8 cellular contexts compared by ENCODE assay signal in genomic region chr5:61319388-61320146, GRCh38. TPM values are rescaled to one million over a fixed set of nuclear protein-coding genes. Genes with fewer than 3 reads are reported as not detected.
DNase-seq lines count a peak whose midpoint lies in the region; ATAC-seq, FAIRE-seq and TF ChIP-seq lines count a peak whose summit lies in the region.

No MANE protein-coding gene starts in this region.

- peak overlapping the region; percentile 46 for H2AFZ ChIP-seq in IMR-90 (replicated peaks; ENCODE audit: low read length, poor library complexity)

- H3K14ac ChIP-seq in IMR-90 (replicated peaks; ENCODE audit: low read depth, low read length): no peak overlapping the region

- peaks cover 11% of the 10 kb centered on the region for H3K27me3 Mint-ChIP-seq in nephron progenitor cell (ENCODE audit: low read depth, poor library complexity)
- H3K27me3 Mint-ChIP-seq in activated CD4-positive, alpha-beta memory T cell treated with anti-CD3 and anti-CD28 coated beads, Interleukin-2, amount 10 ng/mL, durations not matched to agents 7 days and 5 days: peaks cover 29% of the 10 kb centered on the region

- no peak overlapping the region for H2AK9ac ChIP-seq in IMR-90 (replicated peaks; ENCODE audit: low read depth, low read length, poor library complexity)

- ATAC-seq in GM18498 (IDR thresholded peaks at IDR 0.05; ENCODE audit: unreplicated experiment): peak; percentile 99
- peak; percentile 99 for ATAC-seq in GM21529 (IDR thresholded peaks at IDR 0.05; ENCODE audit: unreplicated experiment)
- ATAC-seq in IMR-90 (ENCODE audit: low read depth): no peak

- H3K36me3 ChIP-seq in IMR-90 (ENCODE audit: control insufficient read depth, insufficient read depth, low read length): no peaks in the 10 kb centered on the region

- no peak overlapping the region for H3K4me2 ChIP-seq in IMR-90 (ENCODE audit: low read depth, low read length)

- intact Hi-C loops in IMR-90 (cut with micrococcal nuclease): no loop called here

- CTCF ChIA-PET in IMR-90 (lab: Yijun Ruan, JAX): no interaction called here
- CTCF ChIA-PET in activated CD4-positive, alpha-beta memory T cell treated with anti-CD3 and anti-CD28 coated beads, Interleukin-2, amount 10 ng/mL, durations not matched to agents 7 days and 5 days (lab: Charles Lee): no interaction called here

- H2AK5ac ChIP-seq in IMR-90 (ENCODE audit: low read depth, low read length): no peak overlapping the region; the same call in 1 of the 2 replicates

- H3K18ac ChIP-seq in IMR-90 (ENCODE audit: low read depth, low read length): peak overlapping the region; percentile 52; the same call in 1 of the 2 replicates

- H3K36me3 Mint-ChIP-seq in nephron progenitor cell (ENCODE audit: low read depth): peaks cover 28% of the 10 kb centered on the region
- H3K36me3 Mint-ChIP-seq in activated CD4-positive, alpha-beta memory T cell treated with anti-CD3 and anti-CD28 coated beads, Interleukin-2, amount 10 ng/mL, durations not matched to agents 7 days and 5 days (ENCODE audit: low read depth): no peaks in the 10 kb centered on the region

- dilution Hi-C loops in IMR-90 (cut with HindIII; ENCODE audit: low sequenced_read_pairs, unreplicated experiment): no loop called here

- DNase-seq in IMR-90 (no peak), nephron progenitor cell (no peak), ecto neural progenitor cell (ENCODE audit: low spot score) (no peak)
- no peak for DNase-seq in activated CD4-positive, alpha-beta memory T cell treated with anti-CD3 and anti-CD28 coated beads, Interleukin-2, amount 10 ng/mL, durations not matched to agents 7 days and 5 days
- DNase-seq in central memory CD4-positive, alpha-beta T cell: no peak

- TF ChIP-seq POLR2A in IMR-90 (IDR thresholded peaks at IDR 0.05; ENCODE audit: low read depth, low read length): no peak

- TF ChIP-seq RAD21 in IMR-90 (IDR thresholded peaks at IDR 0.05; ENCODE audit: low read length): no peak

- no peak overlapping the region for H3K56ac ChIP-seq in IMR-90 (ENCODE audit: extremely low read depth, insufficient read depth, low read length)

- no peak overlapping the region for H3K27ac ChIP-seq in IMR-90 (ENCODE audit: insufficient read depth, low read length)

- H3K4me3 ChIP-seq in IMR-90 (ENCODE audit: insufficient read depth, low read depth, low read length): no peak overlapping the region

- TF ChIP-seq CTCF in IMR-90 (conservative IDR thresholded peaks at IDR 0.05; ENCODE audit: low read depth, low read length): no peak
- TF ChIP-seq CTCF in nephron progenitor cell (IDR thresholded peaks at IDR 0.05): no peak

- H3K9me1 ChIP-seq in IMR-90 (ENCODE audit: insufficient read depth, low read length): peaks cover 3% of the 10 kb centered on the region

- H4K8ac ChIP-seq in IMR-90 (ENCODE audit: low read depth in 2 of 2, low read length in 2 of 2): 0 out of 4 replicates have a peak overlapping the region, but pooled peaks of 1 of the 2 experiments have one; percentile 17

- H4K5ac ChIP-seq in IMR-90 (ENCODE audit: low read depth, low read length): no peak overlapping the region; the same call in 1 of the 2 replicates

- H4K20me1 ChIP-seq in IMR-90 (ENCODE audit: insufficient read depth, low read length): no peaks in the 10 kb centered on the region

- no peaks in the 10 kb centered on the region for H3K9me3 Mint-ChIP-seq in nephron progenitor cell
- no peaks in the 10 kb centered on the region for H3K9me3 Mint-ChIP-seq in activated CD4-positive, alpha-beta memory T cell treated with anti-CD3 and anti-CD28 coated beads, Interleukin-2, amount 10 ng/mL, durations not matched to agents 7 days and 5 days

- peak; percentile 28 for FAIRE-seq in colon (lab: Jason Lieb, UNC)

- no peak overlapping the region for H2BK5ac ChIP-seq in IMR-90 (ENCODE audit: low read depth, low read length, poor library complexity, severe bottlenecking)

- WGBS in IMR-90 (ENCODE audit: extremely low coverage in 2 of 2, insufficient read length in 1 of 2), 2 experiments: no CpG with 5 or more reads among the region's 9 CpGs

- BruUV-seq in IMR-90 (replicated peaks; lab: Mats Ljungman, UMichigan): no TSS peak

- no peak overlapping the region for H2BK15ac ChIP-seq in IMR-90 (ENCODE audit: low read depth, low read length)

- H3K9ac ChIP-seq in IMR-90 (ENCODE audit: low read depth, low read length): no peak overlapping the region

- peak overlapping the region; percentile 52 for H3K4me3 Mint-ChIP-seq in nephron progenitor cell
- no peak overlapping the region for H3K4me3 Mint-ChIP-seq in activated CD4-positive, alpha-beta memory T cell treated with anti-CD3 and anti-CD28 coated beads, Interleukin-2, amount 10 ng/mL, durations not matched to agents 7 days and 5 days

- H3K23ac ChIP-seq in IMR-90 (ENCODE audit: low read depth, low read length): no peak overlapping the region

- no peaks in the 10 kb centered on the region for H3K9me3 ChIP-seq in IMR-90 (ENCODE audit: control insufficient read depth, insufficient read depth, low read length)

- peaks cover 9% of the 10 kb centered on the region for H3K4me1 ChIP-seq in IMR-90 (ENCODE audit: control insufficient read depth, insufficient read depth, low read length)

- in situ Hi-C loops in IMR-90 (cut with MboI; ENCODE audit: low sequenced_read_pairs): loop anchor here (10.0 to 25.0 kb wide), 2 partner anchors 265 to 632 kb away; no protein-coding TSS in a partner anchor

- no peaks in the 10 kb centered on the region for H3K27me3 ChIP-seq in IMR-90 (ENCODE audit: control insufficient read depth, insufficient read depth, low read length)

- H2BK20ac ChIP-seq in IMR-90 (ENCODE audit: low read depth, low read length): no peak overlapping the region

- POLR2A ChIA-PET in IMR-90 (lab: Charles Lee; ENCODE audit: unreplicated experiment): no interaction called here
- POLR2A ChIA-PET in activated CD4-positive, alpha-beta memory T cell treated with anti-CD3 and anti-CD28 coated beads, Interleukin-2, amount 10 ng/mL, durations not matched to agents 7 days and 5 days (lab: Charles Lee): interaction anchor here (1.2 kb wide), 1 partner anchor 12 kb away, joined by 3 read pairs; the partner anchor contains the start of gene ZSWIM6

- H4K91ac ChIP-seq in IMR-90 (ENCODE audit: insufficient read depth, low read depth, low read length): no peak overlapping the region; the same call in 1 of the 2 replicates

- no peak overlapping the region for H3K27ac Mint-ChIP-seq in nephron progenitor cell
- H3K27ac Mint-ChIP-seq in activated CD4-positive, alpha-beta memory T cell treated with anti-CD3 and anti-CD28 coated beads, Interleukin-2, amount 10 ng/mL, durations not matched to agents 7 days and 5 days: no peak overlapping the region

- no peak overlapping the region for H2BK120ac ChIP-seq in IMR-90 (ENCODE audit: low read depth, low read length)

- H3K4ac ChIP-seq in IMR-90 (ENCODE audit: low read depth, low read length): no peak overlapping the region

- H3K4me1 Mint-ChIP-seq in nephron progenitor cell: peaks cover 16% of the 10 kb centered on the region
- H3K4me1 Mint-ChIP-seq in activated CD4-positive, alpha-beta memory T cell treated with anti-CD3 and anti-CD28 coated beads, Interleukin-2, amount 10 ng/mL, durations not matched to agents 7 days and 5 days: peaks cover 10% of the 10 kb centered on the region

- H3K79me1 ChIP-seq in IMR-90 (ENCODE audit: low read depth in 1 of 2, low read length in 2 of 2): peaks cover 0 to 4% of the 10 kb centered on the region in 2 experiments; a peak in 1 of 4 replicates

TF ChIP-seq in IMR-90, 13 proteins besides CTCF, POLR2A, EP300 and RAD21:
- TF ChIP-seq RCOR1 (IDR thresholded peaks at IDR 0.05; ENCODE audit: insufficient replicate concordance, low read length): no peak
- TF ChIP-seq MXI1 (IDR thresholded peaks at IDR 0.05; ENCODE audit: borderline replicate concordance, low read depth, low read length): no peak
- TF ChIP-seq MAZ (IDR thresholded peaks at IDR 0.05; ENCODE audit: borderline replicate concordance, low read depth, low read length): no peak
- TF ChIP-seq ELK1 (IDR thresholded peaks at IDR 0.05; ENCODE audit: borderline replicate concordance, low read depth, low read length): no peak
- TF ChIP-seq CHD1 (IDR thresholded peaks at IDR 0.05; ENCODE audit: low read depth, low read length): no peak
- TF ChIP-seq RFX5 (IDR thresholded peaks at IDR 0.05; ENCODE audit: low read depth, low read length): no peak
- no peak for TF ChIP-seq MAFK (IDR thresholded peaks at IDR 0.05; ENCODE audit: low read depth, low read length)
- no peak for TF ChIP-seq FOS (IDR thresholded peaks at IDR 0.05; ENCODE audit: low read depth, low read length)
- TF ChIP-seq BHLHE40 (IDR thresholded peaks at IDR 0.05; ENCODE audit: low read depth, low read length): no peak
- TF ChIP-seq SMC3 (IDR thresholded peaks at IDR 0.05; ENCODE audit: low read depth, low read length): no peak
- TF ChIP-seq NFE2L2 (IDR thresholded peaks at IDR 0.05; ENCODE audit: low read depth, low read length): no peak
- TF ChIP-seq CEBPB (IDR thresholded peaks at IDR 0.05; ENCODE audit: low read depth, low read length): no peak
- TF ChIP-seq USF2 (IDR thresholded peaks at IDR 0.05; ENCODE audit: low read depth, low read length): no peak

RNA-seq across cellular contexts. Expression of gene ZSWIM6, which starts 12.5 kb away (rescaled TPM):
- 10.8 TPM in 2 replicates for total RNA-seq in IMR-90 (2012; rRNA removed)
- 12.7 and 14.1 TPM in 2 replicates for polyA plus RNA-seq in IMR-90 (2012; rRNA removed)
- polyA plus RNA-seq in IMR-90 (2012; cell fraction: cytosol; rRNA removed): 4.5 and 6.0 TPM in 2 replicates
- polyA plus RNA-seq in IMR-90 (2012; cell fraction: nucleus; rRNA removed; ENCODE audit: low replicate concordance): 31.9 and 56.3 TPM in 2 replicates
- 1 to 10 TPM; 6.8 to 7.1 TPM for total RNA-seq in activated CD4-positive, alpha-beta memory T cell treated with anti-CD3 and anti-CD28 coated beads, Interleukin-2, amount 10 ng/mL, durations not matched to agents 7 days and 5 days
